Comparison of ENCODE assay signal across 8 cellular contexts in the genomic region with DNA sequence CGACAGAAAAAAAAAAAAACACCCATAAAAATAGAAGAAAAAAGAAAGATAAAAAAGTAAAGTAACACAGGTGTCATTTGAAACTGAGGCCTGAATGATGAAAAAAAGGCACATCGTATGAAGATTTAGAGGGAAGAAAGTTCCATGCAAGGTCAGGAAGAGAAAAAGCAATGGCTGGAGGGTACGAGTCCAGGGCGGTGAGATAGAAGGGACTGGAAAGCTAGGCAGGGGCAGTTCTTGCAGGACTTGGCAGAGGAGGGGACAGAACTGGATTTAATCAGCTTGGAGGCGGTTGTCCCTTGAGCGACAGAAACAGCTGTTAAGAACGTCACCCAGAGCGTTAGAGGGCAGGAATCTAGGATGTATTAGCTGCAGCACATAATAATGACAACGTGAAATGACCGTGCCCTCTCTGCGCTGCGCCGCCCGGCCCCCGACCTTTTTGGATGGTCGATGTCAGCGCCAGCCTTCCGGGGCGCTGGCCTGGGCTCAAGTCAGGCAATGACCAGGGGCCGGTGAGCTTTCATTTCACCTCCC. TPM values are rescaled to one million over a fixed set of nuclear protein-coding genes. Genes with fewer than 3 reads are reported as not detected.
DNase-seq lines count a peak whose midpoint lies in the region; ATAC-seq and TF ChIP-seq lines count a peak whose summit lies in the region.

No MANE protein-coding gene starts in this region.

- H3K27me3 ChIP-seq in body of pancreas (no peaks in the 10 kb centered on the region), iPS-20b (ENCODE audit: insufficient read depth, low read length) (no peaks in the 10 kb centered on the region)

- H3K36me3 ChIP-seq in body of pancreas (replicated peaks in 1 of 2; ENCODE audit: insufficient read depth in 1 of 2, low read depth in 2 of 2) (no peaks in the 10 kb centered on the region), iPS-20b (ENCODE audit: insufficient read depth, low read depth, low read length) (peaks cover 9% of the 10 kb centered on the region; the same call in 1 of the 2 replicates)

- TF ChIP-seq CTCF in AG04449 (IDR thresholded peaks at IDR 0.05; ENCODE audit: insufficient read depth, low read length, missing control alignments) (no peak), body of pancreas (IDR thresholded peaks at IDR 0.05) (no peak)

- TF ChIP-seq POLR2A in body of pancreas (IDR thresholded peaks at IDR 0.05), result no peak

- peak overlapping the region; percentile 93 for H3K4me3 ChIP-seq in AG04449 (ENCODE audit: low read depth, low read length)
- H3K4me3 ChIP-seq in body of pancreas, result peak overlapping the region; percentile 21 to 47
- H3K4me3 ChIP-seq in iPS-20b (ENCODE audit: low read length), result peak overlapping the region; percentile 76
- H3K4me3 ChIP-seq in skin epidermis, result peak overlapping the region; percentile 65 to 96 (median 79)

- CTCF ChIA-PET in AG04449 (lab: Yijun Ruan, JAX), result interaction anchor here (1.0 to 7.2 kb wide), 11 partner anchors 13 to 83 kb away, joined by 3 to 70 read pairs (median 4); a partner anchor contains a TSS

- peak overlapping the region; percentile 81 for H3K9ac ChIP-seq in iPS-20b (ENCODE audit: low read depth, low read length)

- no peaks in the 10 kb centered on the region for H3K9me3 ChIP-seq in body of pancreas
- no peaks in the 10 kb centered on the region for H3K9me3 ChIP-seq in iPS-20b (ENCODE audit: insufficient read depth, low read depth, low read length)

- peaks cover 43% of the 10 kb centered on the region for H3K4me1 ChIP-seq in body of pancreas
- H3K4me1 ChIP-seq in iPS-20b (ENCODE audit: insufficient read depth, low read length), result peaks cover 7% of the 10 kb centered on the region

- DNase-seq in AG04449 (ENCODE audit: low read depth, low spot score) (no peak), NCI-H82 treated with DMSO at 0.1 percent for 48 hours (lab: John Stamatoyannopoulos, UW; ENCODE audit: unreplicated experiment) (peak; percentile 83), body of pancreas (peak; percentile 51 to 69 (median 60)), KG1 (lab: John Stamatoyannopoulos, UW) (no peak)

- POLR2A ChIA-PET in AG04449 (lab: Yijun Ruan, JAX), result interaction anchor here (0.6 to 0.8 kb wide), 3 partner anchors 30 to 82 kb away, joined by 3 read pairs; no protein-coding TSS in a partner anchor

- ATAC-seq in GM18517 (IDR thresholded peaks at IDR 0.05; ENCODE audit: unreplicated experiment) (peak; percentile 36), HG03045 (IDR thresholded peaks at IDR 0.05; ENCODE audit: unreplicated experiment) (peak; percentile 25), body of pancreas (peak; percentile 67)

- 0 to 1% methylated on average over 20 of the region's 20 CpGs for WGBS in body of pancreas, 2 donors

- intact Hi-C loops in body of pancreas (cut with DNase I), result no loop called here

- H3K27ac ChIP-seq in body of pancreas (peak overlapping the region; percentile 89 to 94 (median 92)), iPS-20b (ENCODE audit: low read length) (no peak overlapping the region), skin epidermis (peak overlapping the region in 20 of 21 experiments; percentile 24 to 92 (median 77))

RNA-seq across cellular contexts. Expression of a gene that starts 0.6 kb away (rescaled TPM):
- total RNA-seq in body of pancreas, result 10 to 100 TPM; 13.2 to 14.2 TPM

RNA-seq across cellular contexts. Expression of a gene that starts 42.5 kb away (rescaled TPM):
- not detected for total RNA-seq in body of pancreas

Comparison
In these comparisons a context has a peak if more than half of its experiments do, and no peak if none do; other contexts are left out.
1. DNase-seq: peak in NCI-H82 treated with DMSO at 0.1 percent for 48 hours (single experiment) and body of pancreas (4 of 4); none in AG04449 (single experiment) and KG1 (single experiment).
2. H3K4me3 ChIP-seq: peak in every context shown above with its lines; median percentile 93 in AG04449; 79 in skin epidermis; 76 in iPS-20b; 34 in body of pancreas.
3. Peak in every context shown above with its lines, with median percentiles within 50 percentile points of each other: ATAC-seq.